Comparison of ENCODE assay signal across 32 cellular contexts in genomic region chrX:135094726-135095125, GRCh38. TPM values are rescaled to one million over a fixed set of nuclear protein-coding genes. Genes with fewer than 3 reads are reported as not detected.
"Had no signal": no experiment of that assay in that cellular context is flagged by ENCODE, and none has a peak within 500 bp of the region (broad histone marks: within the 10 kb centered on the region; RNA-seq: fewer than 3 reads in every experiment).

No MANE protein-coding gene starts in this region.

- H3K4me1 ChIP-seq: colonic mucosa, gastrocnemius medialis, psoas muscle had no signal

- H3K27ac ChIP-seq: colonic mucosa, epithelial cell of prostate, gastrocnemius medialis, psoas muscle, skin epidermis, spleen, suprapubic skin had no signal

- ATAC-seq: esophagus mucosa; gastrocnemius medialis; left lobe of liver; mucosa of descending colon; psoas muscle; right cardiac atrium; stimulated activated naive B cell treated with anti-CD40 and anti-IgM and Interleukin-4, amounts not matched to agents 10 μg/mL and 1 μg/mL and 100 μg/mL, for 72 hours; stimulated activated naive CD8-positive, alpha-beta T cell treated with anti-CD3 and anti-CD28 coated beads, Interleukin-15, amount 100 ng/mL, for 72 hours had no signal

- H3K9me3 ChIP-seq: colonic mucosa, gastrocnemius medialis, mucosa of descending colon, psoas muscle, spleen, suprapubic skin had no signal

- H3K36me3 Mint-ChIP-seq: memory B cell; stimulated activated naive B cell treated with anti-CD40 and anti-IgM and Interleukin-4, amounts not matched to agents 10 μg/mL and 1 μg/mL and 100 μg/mL, for 72 hours had no signal

- H3K27me3 ChIP-seq: colonic mucosa, gastrocnemius medialis, suprapubic skin had no signal

- DNase-seq: central memory CD4-positive, alpha-beta T cell; colonic mucosa; effector CD8-positive, alpha-beta T cell; endodermal cell; foreskin fibroblast; gastrocnemius medialis; head of caudate nucleus; mucosa of descending colon; naive B cell; spleen; stimulated activated CD4-positive, alpha-beta T cell treated with anti-CD3 and anti-CD28 coated beads, Interleukin-2, amount 100 ng/mL, for 48 hours; stimulated activated naive B cell treated with anti-CD40 and anti-IgM and Interleukin-4, amounts not matched to agents 10 μg/mL and 1 μg/mL and 100 μg/mL, for 72 hours; stimulated activated naive CD8-positive, alpha-beta T cell treated with anti-CD3 and anti-CD28 coated beads, Interleukin-15, amount 100 ng/mL, for 72 hours; trophoblast cell had no signal

- H3K4me3 Mint-ChIP-seq: dendritic cell treated with granulocyte-macrophage colony-stimulating factor and Interleukin-4, amounts not matched to agents 40 ng/mL and 50 ng/mL, for 4 days; endodermal cell; memory B cell; stimulated activated naive B cell treated with anti-CD40 and anti-IgM and Interleukin-4, amounts not matched to agents 10 μg/mL and 1 μg/mL and 100 μg/mL, for 72 hours; stimulated activated naive CD8-positive, alpha-beta T cell treated with anti-CD3 and anti-CD28 coated beads, Interleukin-15, amount 100 ng/mL, for 72 hours had no signal

- H3K4me3 ChIP-seq: colonic mucosa, gastrocnemius medialis, lung, mucosa of descending colon, psoas muscle, skin epidermis, spleen, suprapubic skin had no signal

- H3K27me3 Mint-ChIP-seq: memory B cell had no signal

- H3K27ac Mint-ChIP-seq: dendritic cell treated with granulocyte-macrophage colony-stimulating factor and Interleukin-4, amounts not matched to agents 40 ng/mL and 50 ng/mL, for 4 days; endodermal cell; memory B cell; naive B cell; stimulated activated naive B cell treated with anti-CD40 and anti-IgM and Interleukin-4, amounts not matched to agents 10 μg/mL and 1 μg/mL and 100 μg/mL, for 72 hours; stimulated activated naive CD8-positive, alpha-beta T cell treated with anti-CD3 and anti-CD28 coated beads, Interleukin-15, amount 100 ng/mL, for 72 hours had no signal

- H3K9me3 Mint-ChIP-seq: dendritic cell treated with granulocyte-macrophage colony-stimulating factor and Interleukin-4, amounts not matched to agents 40 ng/mL and 50 ng/mL, for 4 days; memory B cell; stimulated activated naive CD8-positive, alpha-beta T cell treated with anti-CD3 and anti-CD28 coated beads, Interleukin-15, amount 100 ng/mL, for 72 hours had no signal

- H3K36me3 ChIP-seq: colonic mucosa, gastrocnemius medialis, spleen, suprapubic skin had no signal

RNA-seq across cellular contexts. Expression of gene ETDB, which starts 25.6 kb away (rescaled TPM):
- total RNA-seq: cerebellum, colonic mucosa, endodermal cell, esophagus mucosa, gastrocnemius medialis, glomerular endothelial cell, left lobe of liver, liver, lung, mucosa of descending colon, osteoblast, psoas muscle, renal cortical epithelial cell, right cardiac atrium, spleen, suprapubic skin, urinary bladder had no signal
- polyA plus RNA-seq: keratinocyte, liver, lung, neural cell, psoas muscle, right cardiac atrium, spleen, urinary bladder had no signal
